25 cellular contexts compared by ENCODE assay signal in the genomic region with DNA sequence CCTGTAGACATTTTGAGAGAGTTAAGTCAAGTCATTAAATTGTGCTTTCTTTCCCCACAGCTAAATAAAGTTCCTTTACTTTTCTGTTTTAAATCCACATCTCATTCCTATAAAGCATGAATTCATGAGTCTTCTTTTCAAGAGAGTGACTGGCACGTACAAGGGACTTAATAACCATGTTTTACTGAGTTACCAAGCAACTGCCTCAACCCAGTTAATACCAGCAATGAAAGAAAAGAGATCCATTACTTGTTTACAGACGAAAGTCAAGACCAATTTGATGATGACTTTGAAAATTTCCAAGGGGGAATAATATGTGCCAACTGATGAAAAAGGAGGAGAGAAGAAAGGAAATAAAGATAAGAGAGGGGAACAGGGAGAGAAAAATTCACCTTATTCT.
A peak's percentile ranks its signal among the peaks of the same experiment; 100 is the strongest.
DNase-seq lines count a peak whose midpoint lies in the region; ATAC-seq and TF ChIP-seq lines count a peak whose summit lies in the region.
"Had no signal": no experiment of that assay in that cellular context is flagged by ENCODE, and none has a peak within 500 bp of the region (broad histone marks: within the 10 kb centered on the region; RNA-seq: fewer than 3 reads in every experiment).

No MANE protein-coding gene starts in this region.

- TF ChIP-seq POLR2A in esophagus muscularis mucosa (IDR thresholded peaks at IDR 0.05; ENCODE audit: low read depth) = no peak

- no peaks in the 10 kb centered on the region for H3K9me3 ChIP-seq in neural cell (ENCODE audit: low read length)
- no peaks in the 10 kb centered on the region for H3K9me3 ChIP-seq in esophagus muscularis mucosa
- H3K9me3 ChIP-seq: BE2C, BLaER1 had no signal

- TF ChIP-seq CTCF in neural cell (IDR thresholded peaks at IDR 0.05; ENCODE audit: poor library complexity, severe bottlenecking) (no peak), esophagus muscularis mucosa (IDR thresholded peaks at IDR 0.05) (no peak)

- DNase-seq in NCI-H2227 treated with DMSO at 0.1 percent for 48 hours (lab: John Stamatoyannopoulos, UW) = peak; percentile 11
- no peak for DNase-seq in NCI-H2227 (lab: John Stamatoyannopoulos, UW; ENCODE audit: unreplicated experiment)
- peak; percentile 6 for DNase-seq in NCI-H748 (lab: John Stamatoyannopoulos, UW; ENCODE audit: unreplicated experiment)
- DNase-seq in NCI-H748 treated with DMSO at 0.1 percent for 48 hours (lab: John Stamatoyannopoulos, UW) = peak; percentile 1
- no peak for DNase-seq in NCI-H774 (lab: John Stamatoyannopoulos, UW)
- DNase-seq in left cardiac atrium = no peak
- DNase-seq in esophagus muscularis mucosa (ENCODE audit: extremely low spot score) = no peak
- DNase-seq: 8988T; ACHN; BE2C; C1 segment of cervical spinal cord; CD4-positive, alpha-beta memory T cell; CD4-positive, CD25-positive, alpha-beta regulatory T cell; CD8-positive, alpha-beta memory T cell; COR-L47; DMS 273 treated with DMSO at 0.1 percent for 48 hours; DMS153; DMS53; DMS79; DND-41; EL; GDM1 had no signal

- H3K79me2 ChIP-seq in neural cell (replicated peaks; ENCODE audit: insufficient read depth, low read length) = no peaks in the 10 kb centered on the region

- peaks cover 2% of the 10 kb centered on the region for H3K27me3 ChIP-seq in neural cell (ENCODE audit: insufficient read depth, low read depth, low read length)
- H3K27me3 ChIP-seq in esophagus muscularis mucosa = no peaks in the 10 kb centered on the region
- H3K27me3 ChIP-seq: BE2C, BLaER1 had no signal

- no peak for TF ChIP-seq RAD21 in neural cell (conservative IDR thresholded peaks at IDR 0.05)

- TF ChIP-seq EP300 in neural cell (conservative IDR thresholded peaks at IDR 0.05; ENCODE audit: poor library complexity, severe bottlenecking) (peak; percentile 54), esophagus muscularis mucosa (IDR thresholded peaks at IDR 0.05) (no peak)

- no peaks in the 10 kb centered on the region for H3K4me1 ChIP-seq in esophagus muscularis mucosa
- H3K4me1 ChIP-seq: BE2C, BLaER1 had no signal

- no peak for ATAC-seq in left cardiac atrium
- ATAC-seq: GM12878 had no signal

- intact Hi-C loops in left cardiac atrium (cut with DNase I) (no loop called here), esophagus muscularis mucosa (cut with DNase I) (no loop called here)

- no peak overlapping the region for H2AFZ ChIP-seq in neural cell (ENCODE audit: low read depth, low read length)

- H3K36me3 ChIP-seq in neural cell (ENCODE audit: insufficient read depth, low read length) = no peaks in the 10 kb centered on the region
- no peaks in the 10 kb centered on the region for H3K36me3 ChIP-seq in esophagus muscularis mucosa
- H3K36me3 ChIP-seq: BE2C, BLaER1 had no signal

- no peak overlapping the region for H3K4me2 ChIP-seq in neural cell (ENCODE audit: low read length)
- H3K4me2 ChIP-seq: BLaER1 had no signal

- H3K9ac ChIP-seq in neural cell (ENCODE audit: low read length) = no peak overlapping the region
- H3K9ac ChIP-seq: BLaER1 had no signal

- H3K9me2 ChIP-seq in neural cell (ENCODE audit: insufficient read depth, low read length) = no peaks in the 10 kb centered on the region

- no peak overlapping the region for H3K4me3 ChIP-seq in neural cell (ENCODE audit: low read length)
- H3K4me3 ChIP-seq in esophagus muscularis mucosa = no peak overlapping the region
- H3K4me3 ChIP-seq: BLaER1, GM12878 had no signal

- no peaks in the 10 kb centered on the region for H4K20me1 ChIP-seq in neural cell (ENCODE audit: insufficient read depth)
- H4K20me1 ChIP-seq: BLaER1 had no signal

- 53% methylated on average over 2 of the region's 2 CpGs for WGBS in esophagus muscularis mucosa

- H3F3A ChIP-seq in neural cell (ENCODE audit: insufficient read depth, low read length, poor library complexity, severe bottlenecking) = no peaks in the 10 kb centered on the region

- H3K27ac ChIP-seq in neural cell (ENCODE audit: low read length) (no peak overlapping the region), esophagus muscularis mucosa (replicated peaks in 1 of 4) (no peak overlapping the region)
- H3K27ac ChIP-seq: BLaER1 had no signal

TF ChIP-seq in neural cell, 6 proteins besides CTCF, POLR2A, EP300 and RAD21:
- TF ChIP-seq, protein P1, sequence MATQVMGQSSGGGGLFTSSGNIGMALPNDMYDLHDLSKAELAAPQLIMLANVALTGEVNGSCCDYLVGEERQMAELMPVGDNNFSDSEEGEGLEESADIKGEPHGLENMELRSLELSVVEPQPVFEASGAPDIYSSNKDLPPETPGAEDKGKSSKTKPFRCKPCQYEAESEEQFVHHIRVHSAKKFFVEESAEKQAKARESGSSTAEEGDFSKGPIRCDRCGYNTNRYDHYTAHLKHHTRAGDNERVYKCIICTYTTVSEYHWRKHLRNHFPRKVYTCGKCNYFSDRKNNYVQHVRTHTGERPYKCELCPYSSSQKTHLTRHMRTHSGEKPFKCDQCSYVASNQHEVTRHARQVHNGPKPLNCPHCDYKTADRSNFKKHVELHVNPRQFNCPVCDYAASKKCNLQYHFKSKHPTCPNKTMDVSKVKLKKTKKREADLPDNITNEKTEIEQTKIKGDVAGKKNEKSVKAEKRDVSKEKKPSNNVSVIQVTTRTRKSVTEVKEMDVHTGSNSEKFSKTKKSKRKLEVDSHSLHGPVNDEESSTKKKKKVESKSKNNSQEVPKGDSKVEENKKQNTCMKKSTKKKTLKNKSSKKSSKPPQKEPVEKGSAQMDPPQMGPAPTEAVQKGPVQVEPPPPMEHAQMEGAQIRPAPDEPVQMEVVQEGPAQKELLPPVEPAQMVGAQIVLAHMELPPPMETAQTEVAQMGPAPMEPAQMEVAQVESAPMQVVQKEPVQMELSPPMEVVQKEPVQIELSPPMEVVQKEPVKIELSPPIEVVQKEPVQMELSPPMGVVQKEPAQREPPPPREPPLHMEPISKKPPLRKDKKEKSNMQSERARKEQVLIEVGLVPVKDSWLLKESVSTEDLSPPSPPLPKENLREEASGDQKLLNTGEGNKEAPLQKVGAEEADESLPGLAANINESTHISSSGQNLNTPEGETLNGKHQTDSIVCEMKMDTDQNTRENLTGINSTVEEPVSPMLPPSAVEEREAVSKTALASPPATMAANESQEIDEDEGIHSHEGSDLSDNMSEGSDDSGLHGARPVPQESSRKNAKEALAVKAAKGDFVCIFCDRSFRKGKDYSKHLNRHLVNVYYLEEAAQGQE (IDR thresholded peaks at IDR 0.05; ENCODE audit: borderline replicate concordance) = no peak
- TF ChIP-seq SMC3 (conservative IDR thresholded peaks at IDR 0.05; ENCODE audit: poor library complexity) (no peak), TAF1 (IDR thresholded peaks at IDR 0.05; ENCODE audit: low read depth) (no peak), POLR2AphosphoS5 (IDR thresholded peaks at IDR 0.05) (peak; percentile 81), MXI1 (conservative IDR thresholded peaks at IDR 0.05; ENCODE audit: poor library complexity, severe bottlenecking) (no peak), EZH2 (IDR thresholded peaks at IDR 0.05; ENCODE audit: borderline replicate concordance, insufficient read depth, low read length, poor library complexity, severe bottlenecking) (no peak)

Comparison
In these comparisons a context has a peak if more than half of its experiments do, and no peak if none do; other contexts are left out.
1. DNase-seq: peak in NCI-H2227 treated with DMSO at 0.1 percent for 48 hours (single experiment), NCI-H748 (single experiment) and NCI-H748 treated with DMSO at 0.1 percent for 48 hours (single experiment); none in NCI-H2227 (single experiment), NCI-H774 (single experiment), left cardiac atrium (single experiment) and esophagus muscularis mucosa (single experiment).